In the genomic region with DNA sequence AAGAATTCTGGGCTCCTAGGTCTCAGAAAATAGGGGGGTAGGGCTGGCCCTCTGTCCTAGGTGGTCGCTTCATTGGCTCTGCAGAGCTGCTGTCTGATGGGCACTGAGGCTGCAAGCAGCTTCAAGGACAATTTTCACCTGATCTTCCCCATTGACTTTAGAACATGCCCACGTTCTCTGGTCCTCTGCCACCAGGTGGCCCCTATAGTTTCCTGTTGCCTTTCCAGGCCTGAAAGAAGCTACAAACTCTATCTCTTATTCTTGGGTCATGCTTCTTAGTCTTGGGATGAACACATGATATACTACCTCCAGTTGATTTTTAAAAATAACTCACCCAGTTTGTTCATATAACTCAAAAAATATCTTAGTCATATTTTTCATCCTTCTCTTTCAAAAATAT, we compare ENCODE assay signal across 9 cellular contexts. TPM values are rescaled to one million over a fixed set of nuclear protein-coding genes. Genes with fewer than 3 reads are reported as not detected.
DNase-seq lines count a peak whose midpoint lies in the region; ATAC-seq and TF ChIP-seq lines count a peak whose summit lies in the region.
"Had no signal": no experiment of that assay in that cellular context is flagged by ENCODE, and none has a peak within 500 bp of the region (broad histone marks: within the 10 kb centered on the region; RNA-seq: fewer than 3 reads in every experiment).

No MANE protein-coding gene starts in this region.

- H3K4me1 ChIP-seq in SJCRH30 = no peaks in the 10 kb centered on the region
- no peaks in the 10 kb centered on the region for H3K4me1 ChIP-seq in suprapubic skin

- ATAC-seq in HG02798 (IDR thresholded peaks at IDR 0.05; ENCODE audit: poor library complexity, unreplicated experiment) (peak; percentile 53), GM19397 (IDR thresholded peaks at IDR 0.05; ENCODE audit: unreplicated experiment) (no peak), GM21515 (IDR thresholded peaks at IDR 0.05; ENCODE audit: unreplicated experiment) (no peak)

- H3K4me3 ChIP-seq in SJCRH30 (no peak overlapping the region), suprapubic skin (no peak overlapping the region)
- H3K4me3 ChIP-seq: SK-N-MC had no signal

- no peak overlapping the region for H3K27ac Mint-ChIP-seq in neural crest cell (ENCODE audit: unreplicated experiment)

- TF ChIP-seq POLR2A in suprapubic skin (IDR thresholded peaks at IDR 0.05) = no peak

- no peaks in the 10 kb centered on the region for H3K27me3 Mint-ChIP-seq in neural crest cell (ENCODE audit: low read depth)

- H3K27me3 ChIP-seq in SJCRH30 (no peaks in the 10 kb centered on the region), suprapubic skin (no peaks in the 10 kb centered on the region)

- H3K36me3 Mint-ChIP-seq in neural crest cell (ENCODE audit: low read depth) = no peaks in the 10 kb centered on the region

- TF ChIP-seq CTCF in neural crest cell (conservative IDR thresholded peaks at IDR 0.05) = peak; percentile 58
- no peak for TF ChIP-seq CTCF in suprapubic skin (IDR thresholded peaks at IDR 0.05)

- DNase-seq in DMS 273 (lab: John Stamatoyannopoulos, UW; ENCODE audit: unreplicated experiment) = peak; percentile 63
- peak; percentile 13 to 53 for DNase-seq in SJCRH30
- DNase-seq in cerebellar cortex (ENCODE audit: low spot score) = peak; percentile 41
- DNase-seq in neural crest cell (ENCODE audit: low read depth, low spot score) = no peak
- no peak for DNase-seq in suprapubic skin (ENCODE audit: low spot score in 2 of 2)

- no peak for TF ChIP-seq EP300 in suprapubic skin (IDR thresholded peaks at IDR 0.05)

- H3K4me1 Mint-ChIP-seq in neural crest cell = no peaks in the 10 kb centered on the region

- whole genome bisulfite sequencing in suprapubic skin = 61% methylated on average over 2 of the region's 2 CpGs

- H3K36me3 ChIP-seq in SJCRH30 = no peaks in the 10 kb centered on the region
- H3K36me3 ChIP-seq in suprapubic skin = no peaks in the 10 kb centered on the region

- no peaks in the 10 kb centered on the region for H3K9me3 ChIP-seq in SJCRH30 (replicated peaks)
- H3K9me3 ChIP-seq in suprapubic skin = no peaks in the 10 kb centered on the region

- H3K9me3 Mint-ChIP-seq in neural crest cell = no peaks in the 10 kb centered on the region

- H3K4me3 Mint-ChIP-seq in neural crest cell = no peak overlapping the region

- H3K27ac ChIP-seq in SJCRH30 (no peak overlapping the region), suprapubic skin (no peak overlapping the region)
- H3K27ac ChIP-seq: SK-N-MC had no signal

RNA-seq across cellular contexts. Expression of a gene that starts 26.3 kb away (rescaled TPM):
- total RNA-seq in SJCRH30 (2014; rRNA removed; shearing (Covaris generic)) = not detected in 2 replicates
- total RNA-seq in neural crest cell (not detected in 2 replicates), suprapubic skin (not detected)

Comparison
In these comparisons a context has a peak if more than half of its experiments do, and no peak if none do; other contexts are left out.
1. DNase-seq: peak in DMS 273 (single experiment), SJCRH30 (2 of 2) and cerebellar cortex (single experiment); none in neural crest cell (single experiment) and suprapubic skin (0 of 2).